ENCODE assay signal across 14 cellular contexts in the genomic region with DNA sequence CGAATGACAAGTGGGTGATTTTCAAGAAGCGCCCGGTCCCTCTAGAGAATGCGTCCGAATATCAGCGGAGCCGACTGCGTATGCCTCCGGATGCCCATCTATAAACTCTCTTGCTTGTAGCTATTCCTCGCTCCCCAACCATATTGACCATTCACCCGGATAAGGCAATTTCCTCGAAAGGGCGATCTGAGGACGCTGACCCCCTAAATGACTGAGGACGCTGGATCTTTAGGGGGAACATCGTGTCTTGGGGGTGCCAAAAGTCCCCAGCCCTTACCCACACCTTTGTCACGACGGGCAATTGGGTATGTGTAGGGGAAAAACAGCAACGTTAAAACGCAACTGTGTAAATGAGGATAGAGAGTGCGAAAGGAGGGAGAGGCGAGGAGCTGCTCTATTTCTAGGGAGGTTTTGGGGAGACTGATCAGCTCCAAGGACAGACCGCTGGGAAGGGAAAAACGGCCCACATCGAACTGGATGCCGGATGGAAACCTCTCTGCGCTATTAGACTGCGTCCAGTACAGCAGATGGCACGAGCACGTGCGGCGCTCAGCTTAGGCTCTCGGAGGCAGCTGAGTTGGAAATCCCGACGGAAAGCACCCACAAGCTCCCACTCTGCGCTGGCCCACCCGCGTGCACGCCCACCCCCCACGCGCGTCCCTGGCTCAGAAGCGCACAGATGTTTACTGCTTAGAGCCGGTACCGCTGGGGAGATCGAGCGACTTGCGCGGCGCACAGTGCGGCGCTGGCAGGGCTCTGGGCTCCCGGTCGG. TPM values are rescaled to one million over a fixed set of nuclear protein-coding genes. Genes with fewer than 3 reads are reported as not detected.
DNase-seq lines count a peak whose midpoint lies in the region; ATAC-seq and TF ChIP-seq lines count a peak whose summit lies in the region.
"Had no signal": no experiment of that assay in that cellular context is flagged by ENCODE, and none has a peak within 500 bp of the region (broad histone marks: within the 10 kb centered on the region; RNA-seq: fewer than 3 reads in every experiment).

No MANE protein-coding gene starts in this region.

- H3K36me3 ChIP-seq in HUES48 (ENCODE audit: control insufficient read depth, insufficient read depth, low read length) (no peaks in the 10 kb centered on the region), neural progenitor cell (no peaks in the 10 kb centered on the region)

- TF ChIP-seq POLR2A in GM18505 (IDR thresholded peaks at IDR 0.05; ENCODE audit: borderline replicate concordance, extremely low read depth, insufficient read depth, insufficient read length) = no peak

- no peaks in the 10 kb centered on the region for H3K79me2 ChIP-seq in neural progenitor cell (ENCODE audit: low read depth)

- H3K4me1 ChIP-seq in HUES48 (ENCODE audit: control insufficient read depth, insufficient read depth, low read length) (peaks cover 32% of the 10 kb centered on the region), neural progenitor cell (peaks cover 33% of the 10 kb centered on the region)

- ATAC-seq in HG02870 (IDR thresholded peaks at IDR 0.05; ENCODE audit: unreplicated experiment) (no peak), HG03469 (IDR thresholded peaks at IDR 0.05; ENCODE audit: unreplicated experiment) (no peak), GM18505 (IDR thresholded peaks at IDR 0.05; ENCODE audit: unreplicated experiment) (no peak)
- ATAC-seq: stimulated activated effector memory CD8-positive, alpha-beta T cell treated with anti-CD3 and anti-CD28 coated beads, Interleukin-12 subunit alpha, Interleukin-12 subunit beta, amount 100 ng/mL, for 72 hours had no signal

- H3K4me2 ChIP-seq in neural progenitor cell = peak overlapping the region; percentile 74

- H3K4me3 ChIP-seq in HUES48 (ENCODE audit: low read depth, low read length) (peak overlapping the region; percentile 54), neural progenitor cell (peak overlapping the region; percentile 30)

- H2AFZ ChIP-seq in neural progenitor cell (replicated peaks) = no peak overlapping the region

- no peak overlapping the region for H3K9ac ChIP-seq in HUES48 (ENCODE audit: low read depth, low read length)
- no peak overlapping the region for H3K9ac ChIP-seq in neural progenitor cell

- H3F3A ChIP-seq in neural progenitor cell (ENCODE audit: low read depth) = peaks cover 39% of the 10 kb centered on the region

- no peaks in the 10 kb centered on the region for H3K36me3 Mint-ChIP-seq in neural progenitor cell
- H3K36me3 Mint-ChIP-seq: stimulated activated effector memory CD8-positive, alpha-beta T cell treated with anti-CD3 and anti-CD28 coated beads, Interleukin-12 subunit alpha, Interleukin-12 subunit beta, amount 100 ng/mL, for 72 hours had no signal

- peak overlapping the region; percentile 76 for H3K4me3 Mint-ChIP-seq in neural progenitor cell
- H3K4me3 Mint-ChIP-seq: naive B cell; stimulated activated effector memory CD8-positive, alpha-beta T cell treated with anti-CD3 and anti-CD28 coated beads, Interleukin-12 subunit alpha, Interleukin-12 subunit beta, amount 100 ng/mL, for 72 hours had no signal

- peaks cover 33% of the 10 kb centered on the region for H3K4me1 Mint-ChIP-seq in neural progenitor cell

- TF ChIP-seq CTCF in neural progenitor cell (IDR thresholded peaks at IDR 0.05) = no peak

- peaks cover 60% of the 10 kb centered on the region for H4K20me1 ChIP-seq in neural progenitor cell (ENCODE audit: low read depth)

- no peak overlapping the region for H3K27ac Mint-ChIP-seq in neural progenitor cell
- H3K27ac Mint-ChIP-seq: naive B cell; stimulated activated effector memory CD8-positive, alpha-beta T cell treated with anti-CD3 and anti-CD28 coated beads, Interleukin-12 subunit alpha, Interleukin-12 subunit beta, amount 100 ng/mL, for 72 hours had no signal

- peaks cover 60% of the 10 kb centered on the region for H3K27me3 Mint-ChIP-seq in neural progenitor cell (ENCODE audit: insufficient read depth, low read depth)

- no peaks in the 10 kb centered on the region for H3K9me3 ChIP-seq in HUES48 (ENCODE audit: control insufficient read depth, insufficient read depth, low read length)
- H3K9me3 ChIP-seq in neural progenitor cell (ENCODE audit: low read depth) = no peaks in the 10 kb centered on the region

- H3K9me3 Mint-ChIP-seq in neural progenitor cell = no peaks in the 10 kb centered on the region
- H3K9me3 Mint-ChIP-seq: stimulated activated effector memory CD8-positive, alpha-beta T cell treated with anti-CD3 and anti-CD28 coated beads, Interleukin-12 subunit alpha, Interleukin-12 subunit beta, amount 100 ng/mL, for 72 hours had no signal

- peak; percentile 33 for DNase-seq in AG08396 (ENCODE audit: low spot score)
- DNase-seq in fibroblast of gingiva (ENCODE audit: low read depth) = peak; percentile 68
- peak; percentile 52 for DNase-seq in neural progenitor cell (ENCODE audit: low spot score)
- no peak for DNase-seq in DMS 273 (lab: John Stamatoyannopoulos, UW; ENCODE audit: unreplicated experiment)
- DNase-seq: activated CD4-positive, CD25-positive, alpha-beta regulatory T cell; effector CD4-positive, alpha-beta T cell; naive B cell; NCI-H774 had no signal

- H3K27ac ChIP-seq in HUES48 (ENCODE audit: low read depth, low read length) = no peak overlapping the region
- H3K27ac ChIP-seq in neural progenitor cell = no peak overlapping the region
- H3K27ac ChIP-seq: HL-60 had no signal

- peaks cover 79% of the 10 kb centered on the region for H3K27me3 ChIP-seq in HUES48 (ENCODE audit: control insufficient read depth, insufficient read depth, low read length)
- peaks cover 98% of the 10 kb centered on the region for H3K27me3 ChIP-seq in neural progenitor cell

RNA-seq across cellular contexts. Expression of gene PRRX1, which starts 2.9 kb away (rescaled TPM):
- 0.09 and 0.19 TPM in 2 replicates for total RNA-seq in neural progenitor cell (ENCODE audit: low replicate concordance)
